ENCODE assay signal across 8 cellular contexts in genomic region chr1:151534662-151535278, GRCh38. TPM values are rescaled to one million over a fixed set of nuclear protein-coding genes. Genes with fewer than 3 reads are reported as not detected.
DNase-seq lines count a peak whose midpoint lies in the region; ATAC-seq and TF ChIP-seq lines count a peak whose summit lies in the region.

No MANE protein-coding gene starts in this region.

- DNase-seq in DMS 273 treated with DMSO at 0.1 percent for 48 hours (lab: John Stamatoyannopoulos, UW) = peak; percentile 1
- peak; percentile 67 for DNase-seq in IMR-90
- DNase-seq in RWPE2 (ENCODE audit: low spot score) = no peak
- DNase-seq in foreskin fibroblast = peak; percentile 56 to 87
- peak; percentile 60 to 80 (median 76) for DNase-seq in ovary
- DNase-seq in type B pancreatic cell (ENCODE audit: extremely low spot score, unreplicated experiment) = peak; percentile 76

- H3K14ac ChIP-seq in IMR-90 (replicated peaks; ENCODE audit: low read depth, low read length) = 0 out of 2 replicates have a peak overlapping the region, but pooled peaks have one; percentile 35

- no peak overlapping the region for H3K56ac ChIP-seq in IMR-90 (ENCODE audit: extremely low read depth, insufficient read depth, low read length)

- POLR2A ChIA-PET in IMR-90 (lab: Charles Lee; ENCODE audit: unreplicated experiment) = no interaction called here

- 0 out of 2 replicates have a peak overlapping the region, but pooled peaks have one; percentile 4 for H4K91ac ChIP-seq in IMR-90 (ENCODE audit: insufficient read depth, low read depth, low read length)

- no peak overlapping the region for H3K9ac ChIP-seq in IMR-90 (ENCODE audit: low read depth, low read length)

- H3K4me3 ChIP-seq in IMR-90 (ENCODE audit: insufficient read depth, low read depth, low read length) (no peak overlapping the region), RWPE2 (ENCODE audit: severe bottlenecking) (no peak overlapping the region), foreskin fibroblast (ENCODE audit: low read depth in 1 of 2, low read length in 2 of 2) (no peak overlapping the region), ovary (no peak overlapping the region)

- H4K20me1 ChIP-seq in IMR-90 (ENCODE audit: insufficient read depth, low read length) = peaks cover 4% of the 10 kb centered on the region; the same call in 1 of the 2 replicates

- no TSS peak for BruUV-seq in IMR-90 (replicated peaks; lab: Mats Ljungman, UMichigan)

- in situ Hi-C loops in IMR-90 (cut with MboI; ENCODE audit: low sequenced_read_pairs) = loop anchor here (10.0 kb wide), 1 partner anchor 200 kb away; no protein-coding TSS in a partner anchor

- no peaks in the 10 kb centered on the region for H3K9me3 Mint-ChIP-seq in activated T-helper 17 cell treated with anti-CD3 and anti-CD28 coated beads, Interleukin-2, amount 50 U/mL, for 72 hours
- H3K9me3 Mint-ChIP-seq in type B pancreatic cell = no peaks in the 10 kb centered on the region

- TF ChIP-seq EP300 in ovary (IDR thresholded peaks at IDR 0.05) = no peak

- no peak overlapping the region for H4K5ac ChIP-seq in IMR-90 (ENCODE audit: low read depth, low read length)

- H2AK5ac ChIP-seq in IMR-90 (ENCODE audit: low read depth, low read length) = 0 out of 2 replicates have a peak overlapping the region, but pooled peaks have one; percentile 5

- H2BK120ac ChIP-seq in IMR-90 (ENCODE audit: low read depth, low read length) = no peak overlapping the region; the same call in 1 of the 2 replicates

- H3K4me2 ChIP-seq in IMR-90 (ENCODE audit: low read depth, low read length) = no peak overlapping the region

- no peak overlapping the region; a peak in 1 of 4 replicates for H4K8ac ChIP-seq in IMR-90 (ENCODE audit: low read depth in 2 of 2, low read length in 2 of 2)

- no peak overlapping the region for H3K23ac ChIP-seq in IMR-90 (ENCODE audit: low read depth, low read length)

- no peak overlapping the region; the same call in 1 of the 2 replicates for H2BK20ac ChIP-seq in IMR-90 (ENCODE audit: low read depth, low read length)

- peak; percentile 92 for TF ChIP-seq CTCF in IMR-90 (conservative IDR thresholded peaks at IDR 0.05; ENCODE audit: low read depth, low read length)
- TF ChIP-seq CTCF in RWPE2 (IDR thresholded peaks at IDR 0.05; ENCODE audit: poor library complexity, severe bottlenecking) = peak; percentile 87
- TF ChIP-seq CTCF in foreskin fibroblast (IDR thresholded peaks at IDR 0.05; ENCODE audit: low read depth, low read length) = peak; percentile 98
- peak; percentile 44 to 63 (median 48) for TF ChIP-seq CTCF in ovary (IDR thresholded peaks at IDR 0.05)
- TF ChIP-seq CTCF in type B pancreatic cell (conservative IDR thresholded peaks at IDR 0.05) = peak; percentile 90

- TF ChIP-seq RAD21 in IMR-90 (IDR thresholded peaks at IDR 0.05; ENCODE audit: low read length) = peak; percentile 88

- peaks cover 20% of the 10 kb centered on the region for H3K9me1 ChIP-seq in IMR-90 (ENCODE audit: insufficient read depth, low read length)

- H3K4ac ChIP-seq in IMR-90 (ENCODE audit: low read depth, low read length) = no peak overlapping the region; the same call in 1 of the 2 replicates

- H2BK5ac ChIP-seq in IMR-90 (ENCODE audit: low read depth, low read length, poor library complexity, severe bottlenecking) = no peak overlapping the region

- no peak overlapping the region for H3K27ac Mint-ChIP-seq in activated T-helper 17 cell treated with anti-CD3 and anti-CD28 coated beads, Interleukin-2, amount 50 U/mL, for 72 hours
- no peak overlapping the region for H3K27ac Mint-ChIP-seq in type B pancreatic cell

- no peak overlapping the region for H3K18ac ChIP-seq in IMR-90 (ENCODE audit: low read depth, low read length)

- H2AFZ ChIP-seq in IMR-90 (replicated peaks; ENCODE audit: low read length, poor library complexity) = peak overlapping the region; percentile 64

- no peaks in the 10 kb centered on the region for H3K9me3 ChIP-seq in IMR-90 (ENCODE audit: control insufficient read depth, insufficient read depth, low read length)
- H3K9me3 ChIP-seq in RWPE2 (ENCODE audit: severe bottlenecking) = no peaks in the 10 kb centered on the region
- H3K9me3 ChIP-seq in ovary = no peaks in the 10 kb centered on the region

- H3K27me3 ChIP-seq in IMR-90 (ENCODE audit: control insufficient read depth, insufficient read depth, low read length) = no peaks in the 10 kb centered on the region
- H3K27me3 ChIP-seq in RWPE2 (ENCODE audit: insufficient read depth, poor library complexity, severe bottlenecking) = no peaks in the 10 kb centered on the region
- no peaks in the 10 kb centered on the region for H3K27me3 ChIP-seq in ovary

- no peak overlapping the region for H3K27ac ChIP-seq in IMR-90 (ENCODE audit: insufficient read depth, low read length)
- H3K27ac ChIP-seq in RWPE2 (ENCODE audit: poor library complexity, severe bottlenecking) = peak overlapping the region; percentile 99
- H3K27ac ChIP-seq in ovary = no peak overlapping the region

- no peak overlapping the region for H2BK15ac ChIP-seq in IMR-90 (ENCODE audit: low read depth, low read length)

- no peak overlapping the region for H2AK9ac ChIP-seq in IMR-90 (replicated peaks; ENCODE audit: low read depth, low read length, poor library complexity)

- CTCF ChIA-PET in IMR-90 (lab: Yijun Ruan, JAX) = interaction anchor here (0.6 to 1.1 kb wide), 2 partner anchors 95 to 134 kb away, joined by 3 read pairs; no protein-coding TSS in a partner anchor

- peak; percentile 44; the same call in 1 of the 2 replicates for TF ChIP-seq POLR2A in IMR-90 (IDR thresholded peaks at IDR 0.05; ENCODE audit: low read depth, low read length)
- no peak for TF ChIP-seq POLR2A in ovary (IDR thresholded peaks at IDR 0.05)

- no peaks in the 10 kb centered on the region for H3K36me3 Mint-ChIP-seq in activated T-helper 17 cell treated with anti-CD3 and anti-CD28 coated beads, Interleukin-2, amount 50 U/mL, for 72 hours (ENCODE audit: low read depth)
- H3K36me3 Mint-ChIP-seq in type B pancreatic cell = no peaks in the 10 kb centered on the region

- no peaks in the 10 kb centered on the region for H3K27me3 Mint-ChIP-seq in activated T-helper 17 cell treated with anti-CD3 and anti-CD28 coated beads, Interleukin-2, amount 50 U/mL, for 72 hours
- no peaks in the 10 kb centered on the region for H3K27me3 Mint-ChIP-seq in type B pancreatic cell

- intact Hi-C loops in IMR-90 (cut with micrococcal nuclease) = loop anchor here (1.0 kb wide), 1 partner anchor 201 kb away; no protein-coding TSS in a partner anchor
- intact Hi-C loops in ovary (cut with DNase I) = loop anchor here in 3 of 4 donors (2.0 to 10.0 kb wide), 2 partner anchors 200 kb away; no protein-coding TSS in a partner anchor

- H3K4me1 ChIP-seq in IMR-90 (ENCODE audit: control insufficient read depth, insufficient read depth, low read length) = peaks cover 21% of the 10 kb centered on the region
- peaks cover 20% of the 10 kb centered on the region for H3K4me1 ChIP-seq in RWPE2 (ENCODE audit: insufficient read depth, poor library complexity, severe bottlenecking)
- peaks cover 4% of the 10 kb centered on the region for H3K4me1 ChIP-seq in ovary (ENCODE audit: insufficient read depth)

- H3K4me3 Mint-ChIP-seq in activated T-helper 17 cell treated with anti-CD3 and anti-CD28 coated beads, Interleukin-2, amount 50 U/mL, for 72 hours = no peak overlapping the region
- H3K4me3 Mint-ChIP-seq in type B pancreatic cell = no peak overlapping the region

- peaks cover 0 to 10% of the 10 kb centered on the region in 2 experiments; a peak in 1 of 4 replicates for H3K79me1 ChIP-seq in IMR-90 (ENCODE audit: low read depth in 1 of 2, low read length in 2 of 2)

- ATAC-seq in IMR-90 (ENCODE audit: low read depth) = peak; percentile 71
- peak; percentile 23; the same call in 1 of the 3 replicates for ATAC-seq in RWPE2 (ENCODE audit: low read depth)
- peak; percentile 84 for ATAC-seq in activated T-helper 17 cell treated with anti-CD3 and anti-CD28 coated beads, Interleukin-2, amount 50 U/mL, for 72 hours (replicated peaks)
- no peak for ATAC-seq in GM18511 (IDR thresholded peaks at IDR 0.05; ENCODE audit: unreplicated experiment)

- 27% methylated on average over 3 of the region's 12 CpGs; no CpG with 5 or more reads in 1 of the 2 experiments for WGBS in IMR-90 (ENCODE audit: extremely low coverage in 2 of 2, insufficient read length in 1 of 2), 2 experiments
- 47 to 54% (median 48%) methylated on average over 12 of the region's 12 CpGs for WGBS in ovary, 3 donors

- H3K36me3 ChIP-seq in IMR-90 (ENCODE audit: control insufficient read depth, insufficient read depth, low read length) = no peaks in the 10 kb centered on the region
- peaks cover 50% of the 10 kb centered on the region for H3K36me3 ChIP-seq in RWPE2 (ENCODE audit: low read depth)
- no peaks in the 10 kb centered on the region for H3K36me3 ChIP-seq in ovary

- H3K4me1 Mint-ChIP-seq in activated T-helper 17 cell treated with anti-CD3 and anti-CD28 coated beads, Interleukin-2, amount 50 U/mL, for 72 hours = no peaks in the 10 kb centered on the region
- H3K4me1 Mint-ChIP-seq in type B pancreatic cell (ENCODE audit: unreplicated experiment) = no peaks in the 10 kb centered on the region

- dilution Hi-C loops in IMR-90 (cut with HindIII; ENCODE audit: low sequenced_read_pairs, unreplicated experiment) = no loop called here

TF ChIP-seq in IMR-90, 13 proteins besides CTCF, POLR2A, EP300 and RAD21 (continues in another document):
- TF ChIP-seq CHD1 (IDR thresholded peaks at IDR 0.05; ENCODE audit: low read depth, low read length) (no peak), SMC3 (IDR thresholded peaks at IDR 0.05; ENCODE audit: low read depth, low read length) (peak; percentile 88), MXI1 (IDR thresholded peaks at IDR 0.05; ENCODE audit: borderline replicate concordance, low read depth, low read length) (no peak), MAZ (IDR thresholded peaks at IDR 0.05; ENCODE audit: borderline replicate concordance, low read depth, low read length) (no peak)

RNA-seq across cellular contexts. Expression of gene TUFT1, which starts 5.3 kb away (rescaled TPM):
- 30.3 and 33.3 TPM in 2 replicates for total RNA-seq in IMR-90 (2012; rRNA removed)
- polyA plus RNA-seq in IMR-90 (2012; rRNA removed) = 18.4 and 21.2 TPM in 2 replicates
- 9.3 and 11.8 TPM in 2 replicates for polyA plus RNA-seq in IMR-90 (2012; cell fraction: cytosol; rRNA removed)
- polyA plus RNA-seq in IMR-90 (2012; cell fraction: nucleus; rRNA removed; ENCODE audit: low replicate concordance) = 21.8 and 50.3 TPM in 2 replicates
- total RNA-seq in activated T-helper 17 cell treated with anti-CD3 and anti-CD28 coated beads, Interleukin-2, amount 50 U/mL, for 72 hours = 1 to 10 TPM; 3.7 to 5.8 TPM
- 10 to 100 TPM in 1 of 7 donors, 1 to 10 TPM in 6; 5.0 to 10.1 (median 7.3) TPM for total RNA-seq in ovary
- 10 to 100 TPM in 1 of 2 donors, 1 to 10 TPM in 1; 6.6 to 10.2 TPM for polyA plus RNA-seq in ovary
- total RNA-seq in type B pancreatic cell (ENCODE audit: low replicate concordance) = 15.5 and 34.7 TPM in 2 replicates

RNA-seq across cellular contexts. Expression of gene CGN, which starts 23.6 kb away (rescaled TPM):
- 0.28 and 0.36 TPM in 2 replicates for total RNA-seq in IMR-90 (2012; rRNA removed)
- polyA plus RNA-seq in IMR-90 (2012; rRNA removed) = 0.34 and 0.36 TPM in 2 replicates
- polyA plus RNA-seq in IMR-90 (2012; cell fraction: cytosol; rRNA removed) = 0.10 and 0.20 TPM in 2 replicates
- polyA plus RNA-seq in IMR-90 (2012; cell fraction: nucleus; rRNA removed; ENCODE audit: low replicate concordance) = 0.84 and 1.3 TPM in 2 replicates
- 1 to 10 TPM; 2.7 to 5.5 TPM for total RNA-seq in activated T-helper 17 cell treated with anti-CD3 and anti-CD28 coated beads, Interleukin-2, amount 50 U/mL, for 72 hours
- 10 to 100 TPM in 1 of 7 donors, 1 to 10 TPM in 6; 3.2 to 26.8 (median 5.3) TPM for total RNA-seq in ovary
- 1 to 10 TPM; 1.0 to 4.3 TPM for polyA plus RNA-seq in ovary
- 29.0 and 52.8 TPM in 2 replicates for total RNA-seq in type B pancreatic cell (ENCODE audit: low replicate concordance)

Comparison
In these comparisons a context has a peak if more than half of its experiments do, and no peak if none do; other contexts are left out.
1. CTCF ChIP-seq: peak in every context shown above with its lines; median percentile 98 in foreskin fibroblast; 92 in IMR-90; 90 in type B pancreatic cell; 87 in RWPE2; 48 in ovary.